Comparison of ENCODE assay signal across 25 cellular contexts in genomic region chr6:150046943-150047342, GRCh38. TPM values are rescaled to one million over a fixed set of nuclear protein-coding genes. Genes with fewer than 3 reads are reported as not detected.
DNase-seq lines count a peak whose midpoint lies in the region; ATAC-seq, FAIRE-seq and TF ChIP-seq lines count a peak whose summit lies in the region.
"Had no signal": no experiment of that assay in that cellular context is flagged by ENCODE, and none has a peak within 500 bp of the region (broad histone marks: within the 10 kb centered on the region; RNA-seq: fewer than 3 reads in every experiment).

No MANE protein-coding gene starts in this region.

- TF ChIP-seq EP300 in HepG2 (IDR thresholded peaks at IDR 0.05; ENCODE audit: low read depth in 2 of 2, low read length in 2 of 2) (no peak), HepG2 (CRISPR knock-in tag; IDR thresholded peaks at IDR 0.05; ENCODE audit: borderline replicate concordance) (no peak)

- no peaks in the 10 kb centered on the region for H3K9me3 Mint-ChIP-seq in activated CD8-positive, alpha-beta T cell treated with anti-CD3 and anti-CD28 coated beads, Interleukin-2, amount 10 ng/mL, durations not matched to agents 7 days and 5 days (ENCODE audit: insufficient read depth)
- H3K9me3 Mint-ChIP-seq: CD8-positive, alpha-beta memory T cell had no signal

- TF ChIP-seq POLR2A in HCT116 (IDR thresholded peaks at IDR 0.05; ENCODE audit: borderline replicate concordance, extremely low read depth, insufficient read depth, insufficient read length) = no peak
- TF ChIP-seq POLR2A in HepG2 (IDR thresholded peaks at IDR 0.05; ENCODE audit: insufficient read depth in 1 of 2, low read depth in 2 of 2, low read length in 2 of 2) = no peak

- H2AFZ ChIP-seq in HCT116 (ENCODE audit: low read depth, low read length, poor library complexity, severe bottlenecking) (no peak overlapping the region), HepG2 (ENCODE audit: low read length) (no peak overlapping the region)

- CTCF ChIA-PET in HCT116 (lab: Charles Lee) (no interaction called here), HEK293 (lab: Yijun Ruan, JAX) (interaction anchor here (0.6 to 1.0 kb wide), 3 partner anchors 8 to 114 kb away, joined by 3 read pairs; no protein-coding TSS in a partner anchor), HepG2 (lab: Yijun Ruan, JAX; ENCODE audit: low intra/inter-chr PET ratio, low total read pairs) (no interaction called here)
- CTCF ChIA-PET in activated CD8-positive, alpha-beta T cell treated with anti-CD3 and anti-CD28 coated beads, Interleukin-2, amount 10 ng/mL, durations not matched to agents 7 days and 5 days (lab: Charles Lee) = no interaction called here

- BruUV-seq in HCT116 (replicated peaks; lab: Mats Ljungman, UMichigan) = no TSS peak
- no TSS peak for BruUV-seq in HepG2 (replicated peaks; lab: Mats Ljungman, UMichigan)

- H3K79me2 ChIP-seq in HCT116 (ENCODE audit: insufficient read depth, low read length) (no peaks in the 10 kb centered on the region), HepG2 (ENCODE audit: insufficient read depth, low read length) (no peaks in the 10 kb centered on the region)

- H3K4me1 ChIP-seq in HCT116 (ENCODE audit: control insufficient read depth in 1 of 2, insufficient read depth in 2 of 2, low read length in 2 of 2) (peaks cover 0 to 5% of the 10 kb centered on the region in 2 experiments; a peak in 2 of 4 replicates), HEK293 (ENCODE audit: control insufficient read depth, insufficient read depth, low read length) (no peaks in the 10 kb centered on the region), foreskin keratinocyte (no peaks in the 10 kb centered on the region), HepG2 (ENCODE audit: insufficient read depth, low read length) (no peaks in the 10 kb centered on the region)
- H3K4me1 ChIP-seq: BE2C had no signal

- H3K36me3 Mint-ChIP-seq in activated CD8-positive, alpha-beta T cell treated with anti-CD3 and anti-CD28 coated beads, Interleukin-2, amount 10 ng/mL, durations not matched to agents 7 days and 5 days (ENCODE audit: low read depth) = no peaks in the 10 kb centered on the region
- H3K36me3 Mint-ChIP-seq: CD4-positive, CD25-positive, alpha-beta regulatory T cell; CD8-positive, alpha-beta memory T cell had no signal

- H3K36me3 ChIP-seq in HCT116 (ENCODE audit: control insufficient read depth in 1 of 2, insufficient read depth in 2 of 2, low read length in 2 of 2) (no peaks in the 10 kb centered on the region), HEK293 (ENCODE audit: control insufficient read depth in 2 of 2, insufficient read depth in 1 of 2, low read length in 2 of 2) (no peaks in the 10 kb centered on the region), HepG2 (replicated peaks in 1 of 2; ENCODE audit: control insufficient read depth in 1 of 2, insufficient read depth in 2 of 2, low read length in 2 of 2) (no peaks in the 10 kb centered on the region)
- H3K36me3 ChIP-seq: BE2C had no signal

- H3K9me2 ChIP-seq in HCT116 (ENCODE audit: insufficient read depth) = no peaks in the 10 kb centered on the region

- no peak overlapping the region for H3K27ac Mint-ChIP-seq in activated CD8-positive, alpha-beta T cell treated with anti-CD3 and anti-CD28 coated beads, Interleukin-2, amount 10 ng/mL, durations not matched to agents 7 days and 5 days
- H3K27ac Mint-ChIP-seq: CD4-positive, CD25-positive, alpha-beta regulatory T cell; CD8-positive, alpha-beta memory T cell had no signal

- no peak overlapping the region for H3K4me3 Mint-ChIP-seq in activated CD8-positive, alpha-beta T cell treated with anti-CD3 and anti-CD28 coated beads, Interleukin-2, amount 10 ng/mL, durations not matched to agents 7 days and 5 days
- H3K4me3 Mint-ChIP-seq: CD4-positive, CD25-positive, alpha-beta regulatory T cell; CD8-positive, alpha-beta memory T cell had no signal

- H3K9me3 ChIP-seq in HCT116 (ENCODE audit: control insufficient read depth in 1 of 2, insufficient read depth in 1 of 2, low read depth in 1 of 2, low read length in 2 of 2) (no peaks in the 10 kb centered on the region), HEK293 (ENCODE audit: control insufficient read depth, insufficient read depth, low read depth, low read length) (no peaks in the 10 kb centered on the region), HepG2 (ENCODE audit: low read length) (no peaks in the 10 kb centered on the region)
- H3K9me3 ChIP-seq: BE2C had no signal

- in situ Hi-C loops in HepG2 (cut with HindIII; ENCODE audit: extremely low pct_ligation_motif_present, low pct_unique_long_range_greater_than_20kb) = no loop called here

- H3K27ac ChIP-seq in HCT116 (ENCODE audit: low read depth, low read length) (no peak overlapping the region), HEK293 (ENCODE audit: extremely low read depth, low read depth, low read length) (no peak overlapping the region), foreskin keratinocyte (no peak overlapping the region), HepG2 (ENCODE audit: extremely low read length, insufficient read depth, low read length) (no peak overlapping the region)
- H3K27ac ChIP-seq: HL-60 had no signal

- H3K9ac ChIP-seq in HCT116 (ENCODE audit: low read length) (no peak overlapping the region), HepG2 (ENCODE audit: insufficient read depth, low read depth, low read length) (no peak overlapping the region)

- POLR2A ChIA-PET in HCT116 (lab: Charles Lee) = no interaction called here
- POLR2A ChIA-PET in HEK293 (lab: Yijun Ruan, JAX) = no interaction called here
- POLR2A ChIA-PET in activated CD8-positive, alpha-beta T cell treated with anti-CD3 and anti-CD28 coated beads, Interleukin-2, amount 10 ng/mL, durations not matched to agents 7 days and 5 days (lab: Charles Lee) = no interaction called here
- POLR2A ChIA-PET in HepG2 (lab: Yijun Ruan, JAX) = no interaction called here

- FAIRE-seq in HepG2 (lab: Jason Lieb, UNC) = no peak
- FAIRE-seq: A204.1, GM12892, GM18507 had no signal

- TF ChIP-seq RAD21 in HCT116 (IDR thresholded peaks at IDR 0.05; ENCODE audit: low read depth) (no peak), HepG2 (CRISPR knock-in tag; IDR thresholded peaks at IDR 0.05) (no peak)

- 74% methylated on average over 1 of the region's 1 CpG for WGBS in HepG2 (ENCODE audit: low lambda C conversion rate)

- no peak overlapping the region for H3K4me2 ChIP-seq in HCT116 (ENCODE audit: low read length)
- no peak overlapping the region for H3K4me2 ChIP-seq in HepG2 (ENCODE audit: low read depth, low read length)

- DNase-seq in HCT116 (ENCODE audit: low read depth, low spot score) = no peak
- peak in 1 of 2 donors; percentile 9 for DNase-seq in foreskin keratinocyte
- peak; percentile 8 for DNase-seq in renal cortical epithelial cell (ENCODE audit: low read depth)
- no peak for DNase-seq in activated CD8-positive, alpha-beta T cell treated with anti-CD3 and anti-CD28 coated beads, Interleukin-2, amount 10 ng/mL, durations not matched to agents 7 days and 5 days
- DNase-seq in HepG2 (ENCODE audit: low spot score) = no peak
- DNase-seq: ACHN; BE2C; C1 segment of cervical spinal cord; CD4-positive, CD25-positive, alpha-beta regulatory T cell; CD8-positive, alpha-beta memory T cell; COR-L47; DMS 273 treated with DMSO at 0.1 percent for 48 hours; DMS79; GDM1; GOT3; H7; IMR-90; KBM-7 had no signal

- ATAC-seq in HCT116 (0 out of 2 replicates have a peak, but pooled peaks have one; percentile 22), foreskin keratinocyte (peak; percentile 29), GM18867 (IDR thresholded peaks at IDR 0.05; ENCODE audit: unreplicated experiment) (no peak), HepG2 (no peak)
- no peak for ATAC-seq in activated CD8-positive, alpha-beta T cell treated with anti-CD3 and anti-CD28 coated beads, Interleukin-2, amount 10 ng/mL, durations not matched to agents 7 days and 5 days

- H4K20me1 ChIP-seq in HCT116 (ENCODE audit: insufficient read depth) (no peaks in the 10 kb centered on the region), HepG2 (ENCODE audit: insufficient read depth, low read length) (no peaks in the 10 kb centered on the region)

- H3K27me3 Mint-ChIP-seq in activated CD8-positive, alpha-beta T cell treated with anti-CD3 and anti-CD28 coated beads, Interleukin-2, amount 10 ng/mL, durations not matched to agents 7 days and 5 days (ENCODE audit: low read depth) = peaks cover 26% of the 10 kb centered on the region

- RAD21 ChIA-PET in HCT116 (lab: Charles Lee; ENCODE audit: low non-redundant PET in 1 of 2, low total read pairs in 2 of 2, uncharacterized antibody in 2 of 2, unreplicated experiment in 2 of 2) = no interaction called here

- H3K27me3 ChIP-seq in HCT116 (ENCODE audit: insufficient read depth, low read length) (no peaks in the 10 kb centered on the region), foreskin keratinocyte (peaks cover 12% of the 10 kb centered on the region), HepG2 (ENCODE audit: control insufficient read depth in 1 of 2, insufficient read depth in 2 of 2, low read length in 2 of 2) (peaks cover 0 to 46% of the 10 kb centered on the region in 2 experiments; a peak in 3 of 5 replicates)

- TF ChIP-seq CTCF in HCT116 (IDR thresholded peaks at IDR 0.05 in 2 of 3, conservative IDR thresholded peaks at IDR 0.05 in 1 of 3; ENCODE audit: borderline replicate concordance in 1 of 3, insufficient read depth in 1 of 3, low read depth in 2 of 3, low read length in 2 of 3) (no peak), HEK293 (tag by site-specific recombination; IDR thresholded peaks at IDR 0.05) (no peak), foreskin keratinocyte (conservative IDR thresholded peaks at IDR 0.05) (no peak), HepG2 (CRISPR knock-in tag; IDR thresholded peaks at IDR 0.05) (no peak)

- H3K4me3 ChIP-seq in HCT116 (replicated peaks in 1 of 2; ENCODE audit: low read depth in 1 of 2, low read length in 2 of 2) (no peak overlapping the region), HEK293 (ENCODE audit: low read depth, low read length) (no peak overlapping the region), HepG2 (replicated peaks in 1 of 3; ENCODE audit: insufficient read depth in 1 of 3, low read depth in 2 of 3, low read length in 3 of 3) (no peak overlapping the region)

- H3K4me1 Mint-ChIP-seq in activated CD8-positive, alpha-beta T cell treated with anti-CD3 and anti-CD28 coated beads, Interleukin-2, amount 10 ng/mL, durations not matched to agents 7 days and 5 days (ENCODE audit: low read depth) = peaks cover 3% of the 10 kb centered on the region
- H3K4me1 Mint-ChIP-seq: CD8-positive, alpha-beta memory T cell had no signal

- intact Hi-C loops in HCT116 (cut with micrococcal nuclease) (no loop called here), HepG2 (cut with micrococcal nuclease; ENCODE audit: unreplicated experiment) (no loop called here)

RNA-seq across cellular contexts. Expression of gene RAET1L, which starts 21.6 kb away (rescaled TPM):
- total RNA-seq in HCT116 (2021; ENCODE audit: unreplicated experiment) (1.5 TPM), foreskin keratinocyte (1.1 and 2.4 TPM in 2 replicates), renal cortical epithelial cell (0.99 and 3.1 TPM in 2 replicates), HepG2 (2016; rRNA removed; fragmentation: Illumina TruSeq; extraction: Trizol) (not detected in 2 replicates)
- polyA plus RNA-seq in HCT116 (2012) = 3.2 and 3.3 TPM in 2 replicates
- polyA plus RNA-seq in foreskin keratinocyte (1.4 and 1.9 TPM in 2 replicates), HepG2 (2011; rRNA removed) (not detected in 2 replicates)
- not detected for total RNA-seq in activated CD8-positive, alpha-beta T cell treated with anti-CD3 and anti-CD28 coated beads, Interleukin-2, amount 10 ng/mL, durations not matched to agents 7 days and 5 days
- total RNA-seq in HepG2 (2016; cell fraction: cytosol; rRNA removed; fragmentation: Illumina TruSeq; extraction: Trizol; ENCODE audit: low read depth) = not detected in 2 replicates
- total RNA-seq in HepG2 (2016; cell fraction: insoluble cytoplasmic fraction; rRNA removed; fragmentation: Illumina TruSeq; extraction: Trizol) = not detected in 2 replicates
- total RNA-seq in HepG2 (2016; cell fraction: membrane; rRNA removed; fragmentation: Illumina TruSeq; extraction: Trizol) = not detected in 2 replicates
- not detected in 2 replicates for total RNA-seq in HepG2 (2016; cell fraction: nucleus; rRNA removed; fragmentation: Illumina TruSeq; extraction: Trizol)
- not detected in 2 replicates for polyA plus RNA-seq in HepG2 (2011; cell fraction: cytosol; rRNA removed)
- not detected in 2 replicates for polyA plus RNA-seq in HepG2 (2011; cell fraction: nucleus; rRNA removed)
- polyA plus RNA-seq in HepG2 (2012) = not detected in 2 replicates
- not detected in 2 replicates for polyA plus RNA-seq in HepG2 (2016; cell fraction: cytosol; fragmentation: Illumina TruSeq; extraction: Trizol; ENCODE audit: low read depth)
- polyA plus RNA-seq in HepG2 (2016; cell fraction: insoluble cytoplasmic fraction; fragmentation: Illumina TruSeq; extraction: Trizol; ENCODE audit: low read depth) = not detected in 2 replicates
- not detected in 2 replicates for polyA plus RNA-seq in HepG2 (2016; cell fraction: membrane; fragmentation: Illumina TruSeq; extraction: Trizol; ENCODE audit: low read depth)
- not detected in 2 replicates for polyA plus RNA-seq in HepG2 (2016; cell fraction: nucleus; fragmentation: Illumina TruSeq; extraction: Trizol; ENCODE audit: insufficient read depth, low read depth)
- 0.26 TPM in 1 of 2 replicates, not detected in the other for polyA minus RNA-seq in HepG2 (2011; rRNA and poly(A)+ RNA removed; ENCODE audit: low replicate concordance)
- polyA minus RNA-seq in HepG2 (2011; cell fraction: cytosol; rRNA and poly(A)+ RNA removed) = not detected in 2 replicates
- not detected in 2 replicates for polyA minus RNA-seq in HepG2 (2011; cell fraction: nucleus; rRNA and poly(A)+ RNA removed)
- total RNA-seq: CD4-positive, CD25-positive, alpha-beta regulatory T cell; CD8-positive, alpha-beta memory T cell; H7; HT1080; IMR-90 had no signal
- polyA plus RNA-seq: CD4-positive, CD25-positive, alpha-beta regulatory T cell; CD8-positive, alpha-beta memory T cell; IMR-90 had no signal

RNA-seq across cellular contexts. Expression of gene ULBP3, which starts 22.0 kb away (rescaled TPM):
- total RNA-seq in HCT116 (2021; ENCODE audit: unreplicated experiment) (18.4 TPM), foreskin keratinocyte (5.6 and 7.0 TPM in 2 replicates), renal cortical epithelial cell (10.3 and 10.9 TPM in 2 replicates), HepG2 (2016; rRNA removed; fragmentation: Illumina TruSeq; extraction: Trizol) (0.42 and 0.56 TPM in 2 replicates)
- 15.5 and 17.7 TPM in 2 replicates for polyA plus RNA-seq in HCT116 (2012)
- polyA plus RNA-seq in foreskin keratinocyte (0.88 and 1.1 TPM in 2 replicates), HepG2 (2011; rRNA removed) (0.22 and 0.48 TPM in 2 replicates)
- total RNA-seq in activated CD8-positive, alpha-beta T cell treated with anti-CD3 and anti-CD28 coated beads, Interleukin-2, amount 10 ng/mL, durations not matched to agents 7 days and 5 days = 1 to 10 TPM; 1.8 to 2.9 TPM
- not detected in 2 replicates for total RNA-seq in HepG2 (2016; cell fraction: cytosol; rRNA removed; fragmentation: Illumina TruSeq; extraction: Trizol; ENCODE audit: low read depth)
- total RNA-seq in HepG2 (2016; cell fraction: insoluble cytoplasmic fraction; rRNA removed; fragmentation: Illumina TruSeq; extraction: Trizol) = 0.19 and 0.78 TPM in 2 replicates
- total RNA-seq in HepG2 (2016; cell fraction: membrane; rRNA removed; fragmentation: Illumina TruSeq; extraction: Trizol) = 0.28 and 0.43 TPM in 2 replicates
- total RNA-seq in HepG2 (2016; cell fraction: nucleus; rRNA removed; fragmentation: Illumina TruSeq; extraction: Trizol) = 0.94 and 0.96 TPM in 2 replicates
- 0.41 and 0.51 TPM in 2 replicates for polyA plus RNA-seq in HepG2 (2011; cell fraction: cytosol; rRNA removed)
- 0.14 TPM in 1 of 2 replicates, not detected in the other for polyA plus RNA-seq in HepG2 (2011; cell fraction: nucleus; rRNA removed)
- not detected in 2 replicates for polyA plus RNA-seq in HepG2 (2012)
- not detected in 2 replicates for polyA plus RNA-seq in HepG2 (2016; cell fraction: cytosol; fragmentation: Illumina TruSeq; extraction: Trizol; ENCODE audit: low read depth)
- polyA plus RNA-seq in HepG2 (2016; cell fraction: insoluble cytoplasmic fraction; fragmentation: Illumina TruSeq; extraction: Trizol; ENCODE audit: low read depth) = 0.38 TPM in 1 of 2 replicates, not detected in the other
- not detected in 2 replicates for polyA plus RNA-seq in HepG2 (2016; cell fraction: membrane; fragmentation: Illumina TruSeq; extraction: Trizol; ENCODE audit: low read depth)
- not detected in 2 replicates for polyA plus RNA-seq in HepG2 (2016; cell fraction: nucleus; fragmentation: Illumina TruSeq; extraction: Trizol; ENCODE audit: insufficient read depth, low read depth)
- polyA minus RNA-seq in HepG2 (2011; rRNA and poly(A)+ RNA removed; ENCODE audit: low replicate concordance) = 0.30 and 10.9 TPM in 2 replicates
- 0.79 TPM in 1 of 2 replicates, not detected in the other for polyA minus RNA-seq in HepG2 (2011; cell fraction: cytosol; rRNA and poly(A)+ RNA removed)
- polyA minus RNA-seq in HepG2 (2011; cell fraction: nucleus; rRNA and poly(A)+ RNA removed) = not detected in 2 replicates

Comparison
In these comparisons a context has a peak if more than half of its experiments do, and no peak if none do; other contexts are left out.
1. ATAC-seq: peak in HCT116 (single experiment) and foreskin keratinocyte (single experiment); none in activated CD8-positive, alpha-beta T cell treated with anti-CD3 and anti-CD28 coated beads, Interleukin-2, amount 10 ng/mL, durations not matched to agents 7 days and 5 days (single experiment), GM18867 (single experiment) and HepG2 (single experiment).